Comparison of ENCODE assay signal across 21 cellular contexts in the genomic region with DNA sequence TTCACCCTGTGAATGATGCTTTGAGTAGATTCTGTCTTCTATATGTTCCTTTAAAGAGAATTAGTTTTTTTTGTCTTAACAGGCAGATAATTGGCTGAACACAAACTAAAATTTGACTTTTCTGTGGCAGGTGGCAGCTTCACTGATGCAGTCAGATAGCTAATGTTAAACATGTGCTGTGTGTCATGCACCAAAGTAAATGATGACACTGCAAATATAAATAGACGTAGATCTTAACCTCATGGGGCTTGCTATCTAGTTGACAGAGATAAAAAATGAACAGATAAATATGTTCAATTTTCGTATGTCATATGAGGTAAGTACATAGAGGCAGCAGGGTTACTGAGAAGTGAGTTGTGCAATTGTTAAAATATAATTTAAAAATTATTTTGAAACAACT.
DNase-seq lines count a peak whose midpoint lies in the region; ATAC-seq, FAIRE-seq and TF ChIP-seq lines count a peak whose summit lies in the region.
"Had no signal": no experiment of that assay in that cellular context is flagged by ENCODE, and none has a peak within 500 bp of the region (broad histone marks: within the 10 kb centered on the region; RNA-seq: fewer than 3 reads in every experiment).

No MANE protein-coding gene starts in this region.

- H3K9ac ChIP-seq in HepG2 (ENCODE audit: insufficient read depth, low read depth, low read length) = no peak overlapping the region
- H3K9ac ChIP-seq in OCI-LY1 (ENCODE audit: low read length) = no peak overlapping the region
- no peak overlapping the region for H3K9ac ChIP-seq in mesenchymal stem cell (ENCODE audit: low read length)
- H3K9ac ChIP-seq: KMS-11, neural progenitor cell had no signal

- no peak for FAIRE-seq in HepG2 (lab: Jason Lieb, UNC)
- FAIRE-seq in frontal cortex (lab: Jason Lieb, UNC) = no peak
- FAIRE-seq: colon had no signal

- H3K18ac ChIP-seq in mesenchymal stem cell (ENCODE audit: low read depth in 1 of 2, low read length in 2 of 2) = no peak overlapping the region

- no peak overlapping the region for H2BK15ac ChIP-seq in mesenchymal stem cell (ENCODE audit: low read depth, poor library complexity, severe bottlenecking)

- H4K91ac ChIP-seq in mesenchymal stem cell (ENCODE audit: low read length) = no peak overlapping the region

- no peaks in the 10 kb centered on the region for H3K9me2 ChIP-seq in OCI-LY1 (ENCODE audit: low read depth, low read length)

- POLR2A ChIA-PET in HepG2 (lab: Yijun Ruan, JAX) = no interaction called here

- ATAC-seq in HepG2 (no peak), right lobe of liver (no peak)
- peak; percentile 24 for ATAC-seq in activated naive CD8-positive, alpha-beta T cell treated with anti-CD3 and anti-CD28 coated beads, Interleukin-2, amount 50 U/mL, for 24 hours
- ATAC-seq in stimulated activated effector memory CD8-positive, alpha-beta T cell treated with anti-CD3 and anti-CD28 coated beads, Interleukin-12 subunit alpha, Interleukin-12 subunit beta, amount 100 ng/mL, for 72 hours = peak; percentile 57
- ATAC-seq: heart right ventricle, left lobe of liver had no signal

- no peak overlapping the region for H3K23ac ChIP-seq in mesenchymal stem cell (ENCODE audit: low read length in 2 of 2)

- H3K4me2 ChIP-seq in HepG2 (ENCODE audit: low read depth, low read length) (no peak overlapping the region), OCI-LY1 (ENCODE audit: low read length) (no peak overlapping the region; the same call in 1 of the 2 replicates), mesenchymal stem cell (ENCODE audit: low read length, poor library complexity, severe bottlenecking) (no peak overlapping the region)
- H3K4me2 ChIP-seq: KMS-11, neural progenitor cell had no signal

- H3K27me3 ChIP-seq in HepG2 (ENCODE audit: control insufficient read depth in 1 of 2, insufficient read depth in 2 of 2, low read length in 2 of 2) (no peaks in the 10 kb centered on the region), right lobe of liver (no peaks in the 10 kb centered on the region), OCI-LY1 (ENCODE audit: insufficient read depth, low read length) (no peaks in the 10 kb centered on the region), mesenchymal stem cell (ENCODE audit: control insufficient read depth in 1 of 2, insufficient read depth in 1 of 2, low read length in 2 of 2) (no peaks in the 10 kb centered on the region)
- H3K27me3 ChIP-seq: heart right ventricle, neural progenitor cell, tibial nerve had no signal

- H3K36me3 Mint-ChIP-seq in activated naive CD8-positive, alpha-beta T cell treated with anti-CD3 and anti-CD28 coated beads, Interleukin-2, amount 50 U/mL, for 24 hours (ENCODE audit: low read depth) = peaks cover 7% of the 10 kb centered on the region
- H3K36me3 Mint-ChIP-seq in stimulated activated effector memory CD8-positive, alpha-beta T cell treated with anti-CD3 and anti-CD28 coated beads, Interleukin-12 subunit alpha, Interleukin-12 subunit beta, amount 100 ng/mL, for 72 hours = peaks cover 13% of the 10 kb centered on the region
- H3K36me3 Mint-ChIP-seq: mesothelial cell of epicardium had no signal

- peaks cover 56% of the 10 kb centered on the region for H3K4me1 Mint-ChIP-seq in activated naive CD8-positive, alpha-beta T cell treated with anti-CD3 and anti-CD28 coated beads, Interleukin-2, amount 50 U/mL, for 24 hours
- peaks cover 61% of the 10 kb centered on the region for H3K4me1 Mint-ChIP-seq in stimulated activated effector memory CD8-positive, alpha-beta T cell treated with anti-CD3 and anti-CD28 coated beads, Interleukin-12 subunit alpha, Interleukin-12 subunit beta, amount 100 ng/mL, for 72 hours
- H3K4me1 Mint-ChIP-seq: mesothelial cell of epicardium had no signal

- H3K9me3 ChIP-seq in HepG2 (ENCODE audit: low read length) (no peaks in the 10 kb centered on the region), right lobe of liver (no peaks in the 10 kb centered on the region), OCI-LY1 (ENCODE audit: low read length) (no peaks in the 10 kb centered on the region), mesenchymal stem cell (ENCODE audit: control insufficient read depth, low read length) (no peaks in the 10 kb centered on the region)
- H3K9me3 ChIP-seq: heart right ventricle, tibial nerve had no signal

- H3K79me2 ChIP-seq in HepG2 (ENCODE audit: insufficient read depth, low read length) (no peaks in the 10 kb centered on the region), OCI-LY1 (ENCODE audit: insufficient read depth, low read length) (peaks cover 48% of the 10 kb centered on the region)

- DNase-seq in HepG2 (ENCODE audit: low spot score) (no peak), right lobe of liver (no peak), SIG-M5 treated with dmso at 0.1 percent for 504 hours (lab: John Stamatoyannopoulos, UW; ENCODE audit: unreplicated experiment) (no peak), frontal cortex (ENCODE audit: low spot score in 2 of 2) (no peak), mesenchymal stem cell (no peak)
- DNase-seq in activated naive CD8-positive, alpha-beta T cell treated with anti-CD3 and anti-CD28 coated beads, Interleukin-2, amount 50 U/mL, for 24 hours = no peak
- no peak for DNase-seq in stimulated activated effector memory CD8-positive, alpha-beta T cell treated with anti-CD3 and anti-CD28 coated beads, Interleukin-12 subunit alpha, Interleukin-12 subunit beta, amount 100 ng/mL, for 72 hours (ENCODE audit: low spot score in 2 of 2)
- DNase-seq: activated CD4-positive, CD25-positive, alpha-beta regulatory T cell treated with anti-CD3 and anti-CD28 coated beads, Interleukin-2, amount 50 U/mL, for 72 hours; activated CD8-positive, alpha-beta memory T cell treated with anti-CD3 and anti-CD28 coated beads, Interleukin-2, amount 50 U/mL, for 4 hours; heart right ventricle; NCI-H1092; NCI-H2029 treated with DMSO at 0.1 percent for 48 hours; NCI-H446 had no signal

- 3% methylated on average over 2 of the region's 2 CpGs for WGBS in HepG2 (ENCODE audit: low lambda C conversion rate)
- WGBS in right lobe of liver (ENCODE audit: insufficient coverage, low coverage, low lambda C conversion rate, missing lambda C conversion rate) = 52% methylated on average over 2 of the region's 2 CpGs
- 82% methylated on average over 2 of the region's 2 CpGs for WGBS in mesenchymal stem cell

- H2AFZ ChIP-seq in HepG2 (ENCODE audit: low read length) (no peak overlapping the region), OCI-LY1 (ENCODE audit: low read length) (no peak overlapping the region), mesenchymal stem cell (ENCODE audit: low read depth, low read length) (no peak overlapping the region)
- H2AFZ ChIP-seq: neural progenitor cell had no signal

- H3K4ac ChIP-seq in mesenchymal stem cell (ENCODE audit: low read depth in 1 of 2, low read length in 2 of 2) = no peak overlapping the region

- no peaks in the 10 kb centered on the region for H4K20me1 ChIP-seq in HepG2 (ENCODE audit: insufficient read depth, low read length)
- no peaks in the 10 kb centered on the region for H4K20me1 ChIP-seq in OCI-LY1 (ENCODE audit: insufficient read depth, low read length)

- no peaks in the 10 kb centered on the region for H3K9me3 Mint-ChIP-seq in activated naive CD8-positive, alpha-beta T cell treated with anti-CD3 and anti-CD28 coated beads, Interleukin-2, amount 50 U/mL, for 24 hours
- H3K9me3 Mint-ChIP-seq in stimulated activated effector memory CD8-positive, alpha-beta T cell treated with anti-CD3 and anti-CD28 coated beads, Interleukin-12 subunit alpha, Interleukin-12 subunit beta, amount 100 ng/mL, for 72 hours = peaks cover 3% of the 10 kb centered on the region
- H3K9me3 Mint-ChIP-seq: mesothelial cell of epicardium, neural progenitor cell had no signal

- H3K79me1 ChIP-seq in mesenchymal stem cell (replicated peaks; ENCODE audit: low read length, poor library complexity, severe bottlenecking) = peaks cover 3% of the 10 kb centered on the region

- no peaks in the 10 kb centered on the region for H3K36me3 ChIP-seq in HepG2 (replicated peaks in 1 of 2; ENCODE audit: control insufficient read depth in 1 of 2, insufficient read depth in 2 of 2, low read length in 2 of 2)
- H3K36me3 ChIP-seq in right lobe of liver = no peaks in the 10 kb centered on the region
- peaks cover 5% of the 10 kb centered on the region; the same call in 1 of the 2 replicates for H3K36me3 ChIP-seq in OCI-LY1 (ENCODE audit: insufficient read depth, low read length)
- H3K36me3 ChIP-seq in mesenchymal stem cell (ENCODE audit: control insufficient read depth in 1 of 2, insufficient read depth in 2 of 2, low read depth in 1 of 2, low read length in 2 of 2) = no peaks in the 10 kb centered on the region
- H3K36me3 ChIP-seq: heart right ventricle, neural progenitor cell, tibial nerve had no signal

- no peak overlapping the region for H2BK5ac ChIP-seq in mesenchymal stem cell (ENCODE audit: low read depth, low read length, poor library complexity, severe bottlenecking)

- no peak overlapping the region for H3K27ac ChIP-seq in HepG2 (ENCODE audit: extremely low read length, insufficient read depth, low read length)
- H3K27ac ChIP-seq in right lobe of liver = no peak overlapping the region
- peak overlapping the region; percentile 0 for H3K27ac ChIP-seq in OCI-LY1 (ENCODE audit: low read depth, low read length, poor library complexity, severe bottlenecking)
- no peak overlapping the region for H3K27ac ChIP-seq in mesenchymal stem cell (ENCODE audit: low read length, poor library complexity, severe bottlenecking)
- H3K27ac ChIP-seq: KMS-11, neural progenitor cell, tibial nerve had no signal

- CTCF ChIA-PET in HepG2 (lab: Yijun Ruan, JAX; ENCODE audit: low intra/inter-chr PET ratio, low total read pairs) = no interaction called here

- no peak overlapping the region for H3K14ac ChIP-seq in mesenchymal stem cell (ENCODE audit: low read length in 2 of 2)

- peak overlapping the region; percentile 82 for H3K27ac Mint-ChIP-seq in activated naive CD8-positive, alpha-beta T cell treated with anti-CD3 and anti-CD28 coated beads, Interleukin-2, amount 50 U/mL, for 24 hours
- H3K27ac Mint-ChIP-seq in stimulated activated effector memory CD8-positive, alpha-beta T cell treated with anti-CD3 and anti-CD28 coated beads, Interleukin-12 subunit alpha, Interleukin-12 subunit beta, amount 100 ng/mL, for 72 hours = peak overlapping the region; percentile 95
- H3K27ac Mint-ChIP-seq: brain, mesothelial cell of epicardium, neural progenitor cell had no signal

- H3F3A ChIP-seq in OCI-LY1 (ENCODE audit: insufficient read depth, low read length) = no peaks in the 10 kb centered on the region

- no peaks in the 10 kb centered on the region for H3K4me1 ChIP-seq in HepG2 (ENCODE audit: insufficient read depth, low read length)
- peaks cover 0 to 8% (median 3%) of the 10 kb centered on the region in 4 donors for H3K4me1 ChIP-seq in right lobe of liver
- H3K4me1 ChIP-seq in OCI-LY1 (ENCODE audit: insufficient read depth, low read length, severe bottlenecking) = peaks cover 43% of the 10 kb centered on the region
- H3K4me1 ChIP-seq in mesenchymal stem cell (ENCODE audit: control insufficient read depth, insufficient read depth, low read depth, low read length) = no peaks in the 10 kb centered on the region
- H3K4me1 ChIP-seq: neural progenitor cell had no signal

- TF ChIP-seq POLR2A in HepG2 (IDR thresholded peaks at IDR 0.05; ENCODE audit: insufficient read depth in 1 of 2, low read depth in 2 of 2, low read length in 2 of 2) (no peak), right lobe of liver (IDR thresholded peaks at IDR 0.05) (no peak)

- no peak overlapping the region for H4K8ac ChIP-seq in mesenchymal stem cell (ENCODE audit: low read length)

- TF ChIP-seq RAD21 in HepG2 (CRISPR knock-in tag; IDR thresholded peaks at IDR 0.05) = no peak

- no TSS peak for BruUV-seq in HepG2 (replicated peaks; lab: Mats Ljungman, UMichigan)

- H3K4me3 Mint-ChIP-seq in activated naive CD8-positive, alpha-beta T cell treated with anti-CD3 and anti-CD28 coated beads, Interleukin-2, amount 50 U/mL, for 24 hours = peak overlapping the region; percentile 16
- H3K4me3 Mint-ChIP-seq in stimulated activated effector memory CD8-positive, alpha-beta T cell treated with anti-CD3 and anti-CD28 coated beads, Interleukin-12 subunit alpha, Interleukin-12 subunit beta, amount 100 ng/mL, for 72 hours = peak overlapping the region; percentile 44
- H3K4me3 Mint-ChIP-seq: brain, mesothelial cell of epicardium, neural progenitor cell had no signal

- intact Hi-C loops in HepG2 (cut with micrococcal nuclease; ENCODE audit: unreplicated experiment) = no loop called here
- intact Hi-C loops in right lobe of liver (cut with DNase I) = no loop called here

- H2AK5ac ChIP-seq in mesenchymal stem cell (ENCODE audit: low read length, severe bottlenecking) = no peak overlapping the region

- TF ChIP-seq CTCF in HepG2 (CRISPR knock-in tag; IDR thresholded peaks at IDR 0.05) = no peak
- TF ChIP-seq CTCF in right lobe of liver (IDR thresholded peaks at IDR 0.05) = no peak
- no peak for TF ChIP-seq CTCF in OCI-LY1 (IDR thresholded peaks at IDR 0.05; ENCODE audit: low read length)

- no peaks in the 10 kb centered on the region for H3K27me3 Mint-ChIP-seq in activated naive CD8-positive, alpha-beta T cell treated with anti-CD3 and anti-CD28 coated beads, Interleukin-2, amount 50 U/mL, for 24 hours
- H3K27me3 Mint-ChIP-seq: brain had no signal

- in situ Hi-C loops in HepG2 (cut with HindIII; ENCODE audit: extremely low pct_ligation_motif_present, low pct_unique_long_range_greater_than_20kb) = no loop called here

- no peak overlapping the region for H2BK120ac ChIP-seq in mesenchymal stem cell (ENCODE audit: low read depth, low read length)

- no peak overlapping the region for H3K4me3 ChIP-seq in HepG2 (replicated peaks in 1 of 3; ENCODE audit: insufficient read depth in 1 of 3, low read depth in 2 of 3, low read length in 3 of 3)
- H3K4me3 ChIP-seq in right lobe of liver = no peak overlapping the region
- H3K4me3 ChIP-seq in OCI-LY1 (ENCODE audit: low read depth, low read length, poor library complexity, severe bottlenecking) = no peak overlapping the region
- H3K4me3 ChIP-seq in mesenchymal stem cell (ENCODE audit: insufficient read depth in 1 of 2, low read depth in 1 of 2, low read length in 2 of 2) = no peak overlapping the region
- H3K4me3 ChIP-seq: heart right ventricle, neural progenitor cell, tibial nerve had no signal

- no peak overlapping the region for H2BK12ac ChIP-seq in mesenchymal stem cell (ENCODE audit: low read length in 2 of 2)

- TF ChIP-seq EP300 in HepG2 (IDR thresholded peaks at IDR 0.05; ENCODE audit: low read depth in 2 of 2, low read length in 2 of 2) (no peak), HepG2 (CRISPR knock-in tag; IDR thresholded peaks at IDR 0.05; ENCODE audit: borderline replicate concordance) (no peak)

Comparison
In these comparisons a context has a peak if more than half of its experiments do, and no peak if none do; other contexts are left out.
1. ATAC-seq: peak in activated naive CD8-positive, alpha-beta T cell treated with anti-CD3 and anti-CD28 coated beads, Interleukin-2, amount 50 U/mL, for 24 hours (single experiment) and stimulated activated effector memory CD8-positive, alpha-beta T cell treated with anti-CD3 and anti-CD28 coated beads, Interleukin-12 subunit alpha, Interleukin-12 subunit beta, amount 100 ng/mL, for 72 hours (single experiment); none in HepG2 (single experiment) and right lobe of liver (0 of 4).